ENCODE assay signal across 8 cellular contexts in genomic region chr6:123415844-123416468, GRCh38.
DNase-seq lines count a peak whose midpoint lies in the region; ATAC-seq, FAIRE-seq and TF ChIP-seq lines count a peak whose summit lies in the region.

No MANE protein-coding gene starts in this region.

- H3K36me3 ChIP-seq in HepG2 (replicated peaks in 1 of 2; ENCODE audit: control insufficient read depth in 1 of 2, insufficient read depth in 2 of 2, low read length in 2 of 2) = no peaks in the 10 kb centered on the region

- in situ Hi-C loops in HepG2 (cut with HindIII; ENCODE audit: extremely low pct_ligation_motif_present, low pct_unique_long_range_greater_than_20kb) = loop anchor here (5.0 kb wide), 1 partner anchor 301 kb away; no protein-coding TSS in a partner anchor

- H3K4me2 ChIP-seq in HepG2 (ENCODE audit: low read depth, low read length) = no peak overlapping the region

- no peak overlapping the region for H3K9ac ChIP-seq in HepG2 (ENCODE audit: insufficient read depth, low read depth, low read length)

- TF ChIP-seq RAD21 in HepG2 (CRISPR knock-in tag; IDR thresholded peaks at IDR 0.05) = peak; percentile 50; the same call in 1 of the 2 replicates

- no peaks in the 10 kb centered on the region for H3K4me1 ChIP-seq in HepG2 (ENCODE audit: insufficient read depth, low read length)

- H3K4me3 ChIP-seq in HepG2 (replicated peaks in 1 of 3; ENCODE audit: insufficient read depth in 1 of 3, low read depth in 2 of 3, low read length in 3 of 3) = no peak overlapping the region

- no peaks in the 10 kb centered on the region for H3K9me3 ChIP-seq in HepG2 (ENCODE audit: low read length)

- intact Hi-C loops in HepG2 (cut with micrococcal nuclease; ENCODE audit: unreplicated experiment) = loop anchor here (1.0 kb wide), 1 partner anchor 299 kb away; no protein-coding TSS in a partner anchor

- whole genome bisulfite sequencing in HepG2 (ENCODE audit: low lambda C conversion rate) = 10% methylated on average over 6 of the region's 6 CpGs

- CTCF ChIA-PET in HepG2 (lab: Yijun Ruan, JAX; ENCODE audit: low intra/inter-chr PET ratio, low total read pairs) = interaction anchor here (3.6 kb wide), 1 partner anchor 299 kb away, joined by 27 read pairs; no protein-coding TSS in a partner anchor

- no peak for TF ChIP-seq POLR2A in HepG2 (IDR thresholded peaks at IDR 0.05; ENCODE audit: insufficient read depth in 1 of 2, low read depth in 2 of 2, low read length in 2 of 2)

- no peak overlapping the region for H2AFZ ChIP-seq in HepG2 (ENCODE audit: low read length)

- DNase-seq in LoVo (ENCODE audit: low spot score) (peak; percentile 59), RPMI8226 (peak; percentile 59), cerebellar cortex (ENCODE audit: low spot score) (peak; percentile 71), HepG2 (ENCODE audit: low spot score) (peak; percentile 56), superior temporal gyrus (ENCODE audit: extremely low spot score) (peak; percentile 93)

- no peak overlapping the region for H3K27ac ChIP-seq in HepG2 (ENCODE audit: extremely low read length, insufficient read depth, low read length)

- TF ChIP-seq EP300 in HepG2 (IDR thresholded peaks at IDR 0.05; ENCODE audit: low read depth in 2 of 2, low read length in 2 of 2) (no peak), HepG2 (CRISPR knock-in tag; IDR thresholded peaks at IDR 0.05; ENCODE audit: borderline replicate concordance) (no peak)

- TF ChIP-seq CTCF in GM12872 (IDR thresholded peaks at IDR 0.05; ENCODE audit: insufficient read depth, low read depth, low read length) = peak; percentile 58
- TF ChIP-seq CTCF in HepG2 (CRISPR knock-in tag; IDR thresholded peaks at IDR 0.05) = peak; percentile 73

- no peaks in the 10 kb centered on the region for H3K27me3 ChIP-seq in HepG2 (ENCODE audit: control insufficient read depth in 1 of 2, insufficient read depth in 2 of 2, low read length in 2 of 2)

- BruUV-seq in HepG2 (replicated peaks; lab: Mats Ljungman, UMichigan) = no TSS peak

- H3K79me2 ChIP-seq in HepG2 (ENCODE audit: insufficient read depth, low read length) = no peaks in the 10 kb centered on the region

- FAIRE-seq in A204.1 (lab: Jason Lieb, UNC) = peak; percentile 70
- FAIRE-seq in HepG2 (lab: Jason Lieb, UNC) = peak; percentile 30

- ATAC-seq in HG02571 (IDR thresholded peaks at IDR 0.05; ENCODE audit: unreplicated experiment) = peak; percentile 97
- peak; percentile 82 for ATAC-seq in HepG2

- no peaks in the 10 kb centered on the region for H4K20me1 ChIP-seq in HepG2 (ENCODE audit: insufficient read depth, low read length)

- POLR2A ChIA-PET in HepG2 (lab: Yijun Ruan, JAX) = no interaction called here

TF ChIP-seq in HepG2, 621 proteins besides CTCF, POLR2A, EP300 and RAD21:
- TF ChIP-seq SMC3 (IDR thresholded peaks at IDR 0.05; ENCODE audit: low read length) (peak; percentile 75), MEF2D (CRISPR knock-in tag; IDR thresholded peaks at IDR 0.05) (no peak), STAG1 (CRISPR knock-in tag; IDR thresholded peaks at IDR 0.05) (peak; percentile 69)
TF ChIP-seq in HepG2: peak in this region for 2.
